ENCODE assay signal across 26 cellular contexts in genomic region chr3:38763569-38763968, GRCh38. TPM values are rescaled to one million over a fixed set of nuclear protein-coding genes. Genes with fewer than 3 reads are reported as not detected.
DNase-seq lines count a peak whose midpoint lies in the region; ATAC-seq, FAIRE-seq and TF ChIP-seq lines count a peak whose summit lies in the region.
"Had no signal": no experiment of that assay in that cellular context is flagged by ENCODE, and none has a peak within 500 bp of the region (broad histone marks: within the 10 kb centered on the region; RNA-seq: fewer than 3 reads in every experiment).

No MANE protein-coding gene starts in this region.

- ATAC-seq in HepG2 (no peak), right lobe of liver (no peak), K562 (0 out of 3 replicates have a peak, but pooled peaks have one; percentile 35), HG02884 (IDR thresholded peaks at IDR 0.05; ENCODE audit: unreplicated experiment) (no peak)
- ATAC-seq: A549, GM23338 had no signal

- no peaks in the 10 kb centered on the region for H3K9me1 ChIP-seq in K562 (ENCODE audit: control insufficient read depth, insufficient read depth, low read length)

- TF ChIP-seq POLR2A in HepG2 (IDR thresholded peaks at IDR 0.05; ENCODE audit: insufficient read depth in 1 of 2, low read depth in 2 of 2, low read length in 2 of 2) (no peak), right lobe of liver (IDR thresholded peaks at IDR 0.05) (no peak), K562 (conservative IDR thresholded peaks at IDR 0.05) (no peak)

- BruUV-seq in HepG2 (replicated peaks; lab: Mats Ljungman, UMichigan) (no TSS peak), K562 (replicated peaks; lab: Mats Ljungman, UMichigan) (no TSS peak)

- H3K27ac ChIP-seq in HepG2 (ENCODE audit: extremely low read length, insufficient read depth, low read length) (no peak overlapping the region), right lobe of liver (no peak overlapping the region), Karpas-422 (ENCODE audit: low read length) (no peak overlapping the region), K562 (ENCODE audit: extremely low read depth, low read depth, low read length) (no peak overlapping the region)
- H3K27ac ChIP-seq: A549 had no signal

- no peaks in the 10 kb centered on the region for H3K27me3 ChIP-seq in HepG2 (ENCODE audit: control insufficient read depth in 1 of 2, insufficient read depth in 2 of 2, low read length in 2 of 2)
- H3K27me3 ChIP-seq in right lobe of liver = no peaks in the 10 kb centered on the region
- H3K27me3 ChIP-seq in Karpas-422 (ENCODE audit: low read length) = no peaks in the 10 kb centered on the region
- H3K27me3 ChIP-seq in K562 (ENCODE audit: control insufficient read depth in 2 of 2, insufficient read depth in 2 of 2, low read length in 2 of 2) = no peaks in the 10 kb centered on the region

- no peak for DNase-seq in HepG2 (ENCODE audit: low spot score)
- no peak for DNase-seq in right lobe of liver
- peak; percentile 25 for DNase-seq in Karpas-422
- DNase-seq in K562 (ENCODE audit: extremely low read depth in 1 of 4, low spot score in 3 of 4) = no peak
- DNase-seq in NCI-H1048 (lab: John Stamatoyannopoulos, UW) = no peak
- DNase-seq in NCI-H1436 (lab: John Stamatoyannopoulos, UW) = no peak
- DNase-seq: 8988T; ACHN; AML-193; C1 segment of cervical spinal cord; Calu3; CD4-positive, alpha-beta memory T cell; COR-L47; DMS53; DMS79 treated with DMSO at 0.1 percent for 48 hours; GF-D8; HCEC 1CT had no signal

- in situ Hi-C loops in HepG2 (cut with HindIII; ENCODE audit: extremely low pct_ligation_motif_present, low pct_unique_long_range_greater_than_20kb) = no loop called here
- in situ Hi-C loops in K562 (cut with MboI) = no loop called here

- H3K4me3 ChIP-seq in HepG2 (replicated peaks in 1 of 3; ENCODE audit: insufficient read depth in 1 of 3, low read depth in 2 of 3, low read length in 3 of 3) (no peak overlapping the region), right lobe of liver (no peak overlapping the region), Karpas-422 (ENCODE audit: low read length) (no peak overlapping the region), K562 (no peak overlapping the region)
- H3K4me3 ChIP-seq: A549, GM23338 had no signal

- no peaks in the 10 kb centered on the region for H4K20me1 ChIP-seq in HepG2 (ENCODE audit: insufficient read depth, low read length)
- 0 out of 2 replicates have a peak, but pooled peaks cover 3% of the 10 kb centered on the region for H4K20me1 ChIP-seq in Karpas-422 (ENCODE audit: insufficient read depth, low read depth, low read length)
- H4K20me1 ChIP-seq in K562 (replicated peaks; ENCODE audit: control insufficient read depth, insufficient read depth, low read length) = no peaks in the 10 kb centered on the region

- H2AFZ ChIP-seq in HepG2 (ENCODE audit: low read length) (no peak overlapping the region), Karpas-422 (ENCODE audit: low read length) (no peak overlapping the region), K562 (ENCODE audit: low read depth, low read length) (no peak overlapping the region)
- H2AFZ ChIP-seq: GM23338 had no signal

- no peak for TF ChIP-seq RAD21 in HepG2 (CRISPR knock-in tag; IDR thresholded peaks at IDR 0.05)
- TF ChIP-seq RAD21 in K562 (CRISPR knock-in tag; conservative IDR thresholded peaks at IDR 0.05 in 1 of 2, IDR thresholded peaks at IDR 0.05 in 1 of 2) = no peak

- FAIRE-seq in HepG2 (lab: Jason Lieb, UNC) (no peak), K562 (lab: Jason Lieb, UNC) (peak; percentile 15)
- FAIRE-seq: A549, GM12891, GM18507, H54 had no signal

- intact Hi-C loops in HepG2 (cut with micrococcal nuclease; ENCODE audit: unreplicated experiment) (no loop called here), right lobe of liver (cut with DNase I) (no loop called here), K562 (cut with micrococcal nuclease) (no loop called here)

- CTCF ChIA-PET in HepG2 (lab: Yijun Ruan, JAX; ENCODE audit: low intra/inter-chr PET ratio, low total read pairs) = no interaction called here
- CTCF ChIA-PET in K562 (lab: Yijun Ruan, JAX; ENCODE audit: low intra/inter-chr PET ratio) = no interaction called here

- TF ChIP-seq CTCF in HepG2 (CRISPR knock-in tag; IDR thresholded peaks at IDR 0.05) (no peak), right lobe of liver (IDR thresholded peaks at IDR 0.05) (no peak), K562 (IDR thresholded peaks at IDR 0.05 in 2 of 3, conservative IDR thresholded peaks at IDR 0.05 in 1 of 3; ENCODE audit: insufficient read depth in 2 of 3, low read depth in 1 of 3, low read length in 3 of 3) (0 out of 6 replicates have a peak, but pooled peaks of 1 of the 3 experiments have one; percentile 8)

- H3K9ac ChIP-seq in HepG2 (ENCODE audit: insufficient read depth, low read depth, low read length) (no peak overlapping the region), Karpas-422 (ENCODE audit: low read length) (no peak overlapping the region), K562 (ENCODE audit: insufficient read depth in 1 of 2, low read depth in 2 of 2, low read length in 2 of 2) (no peak overlapping the region)

- no peak for TF ChIP-seq EP300 in HepG2 (IDR thresholded peaks at IDR 0.05; ENCODE audit: low read depth in 2 of 2, low read length in 2 of 2)
- no peak for TF ChIP-seq EP300 in HepG2 (CRISPR knock-in tag; IDR thresholded peaks at IDR 0.05; ENCODE audit: borderline replicate concordance)
- TF ChIP-seq EP300 in K562 (IDR thresholded peaks at IDR 0.05; ENCODE audit: low read length) = no peak

- no peak overlapping the region for H3K4me2 ChIP-seq in HepG2 (ENCODE audit: low read depth, low read length)
- no peak overlapping the region for H3K4me2 ChIP-seq in Karpas-422 (ENCODE audit: low read depth, low read length, poor library complexity, severe bottlenecking)
- H3K4me2 ChIP-seq in K562 (ENCODE audit: insufficient read depth, low read length) = no peak overlapping the region
- H3K4me2 ChIP-seq: A549, GM23338 had no signal

- no peaks in the 10 kb centered on the region for H3K4me1 ChIP-seq in HepG2 (ENCODE audit: insufficient read depth, low read length)
- no peaks in the 10 kb centered on the region for H3K4me1 ChIP-seq in right lobe of liver
- no peaks in the 10 kb centered on the region for H3K4me1 ChIP-seq in Karpas-422 (ENCODE audit: low read length)
- no peaks in the 10 kb centered on the region for H3K4me1 ChIP-seq in K562 (replicated peaks in 1 of 2; ENCODE audit: control insufficient read depth in 2 of 2, insufficient read depth in 2 of 2, low read length in 2 of 2)
- H3K4me1 ChIP-seq: A549 had no signal

- POLR2A ChIA-PET in HepG2 (lab: Yijun Ruan, JAX) (no interaction called here), K562 (lab: Yijun Ruan, JAX) (no interaction called here)

- H3K36me3 ChIP-seq in HepG2 (replicated peaks in 1 of 2; ENCODE audit: control insufficient read depth in 1 of 2, insufficient read depth in 2 of 2, low read length in 2 of 2) = no peaks in the 10 kb centered on the region
- no peaks in the 10 kb centered on the region for H3K36me3 ChIP-seq in right lobe of liver
- no peaks in the 10 kb centered on the region for H3K36me3 ChIP-seq in Karpas-422 (ENCODE audit: insufficient read depth, low read length)
- H3K36me3 ChIP-seq in K562 (ENCODE audit: control insufficient read depth, insufficient read depth, low read length) = no peaks in the 10 kb centered on the region

- no peaks in the 10 kb centered on the region for H3K9me2 ChIP-seq in Karpas-422 (replicated peaks; ENCODE audit: insufficient read depth, low read length)

- H3K9me3 ChIP-seq in HepG2 (ENCODE audit: low read length) (no peaks in the 10 kb centered on the region), right lobe of liver (peaks cover 0 to 5% (median 0%) of the 10 kb centered on the region in 4 donors), Karpas-422 (ENCODE audit: low read length) (no peaks in the 10 kb centered on the region), K562 (replicated peaks; ENCODE audit: control insufficient read depth, insufficient read depth, low read depth, low read length) (no peaks in the 10 kb centered on the region)
- H3K9me3 ChIP-seq: A549 had no signal

- no peaks in the 10 kb centered on the region for H3K79me2 ChIP-seq in HepG2 (ENCODE audit: insufficient read depth, low read length)
- H3K79me2 ChIP-seq in Karpas-422 (ENCODE audit: low read length) = no peaks in the 10 kb centered on the region
- no peaks in the 10 kb centered on the region for H3K79me2 ChIP-seq in K562 (ENCODE audit: control insufficient read depth, insufficient read depth, low read length)

- WGBS in HepG2 (ENCODE audit: low lambda C conversion rate) = 0% methylated on average over 2 of the region's 3 CpGs
- WGBS in right lobe of liver (ENCODE audit: insufficient coverage, low coverage, low lambda C conversion rate, missing lambda C conversion rate) = 43% methylated on average over 2 of the region's 3 CpGs
- 0% methylated on average over 3 of the region's 3 CpGs for WGBS in K562 (ENCODE audit: insufficient coverage, low coverage, missing lambda C conversion rate)

RNA-seq across cellular contexts. Expression of gene SCN10A, which starts 52.4 kb away (rescaled TPM):
- total RNA-seq in HepG2 (2016; rRNA removed; fragmentation: Illumina TruSeq; extraction: Trizol) (not detected in 2 replicates), right lobe of liver (not detected), K562 (2014; rRNA removed) (not detected in 2 replicates), K562 (2014; rRNA removed; fragmentation: Illumina TruSeq; extraction: Trizol) (not detected in 2 replicates), K562 (2015; rRNA removed; fragmentation: Illumina TruSeq; extraction: Trizol) (not detected in 2 replicates), K562 (2021) (not detected in 2 replicates)
- not detected in 2 replicates for total RNA-seq in HepG2 (2016; cell fraction: cytosol; rRNA removed; fragmentation: Illumina TruSeq; extraction: Trizol; ENCODE audit: low read depth)
- not detected in 2 replicates for total RNA-seq in HepG2 (2016; cell fraction: insoluble cytoplasmic fraction; rRNA removed; fragmentation: Illumina TruSeq; extraction: Trizol)
- not detected in 2 replicates for total RNA-seq in HepG2 (2016; cell fraction: membrane; rRNA removed; fragmentation: Illumina TruSeq; extraction: Trizol)
- total RNA-seq in HepG2 (2016; cell fraction: nucleus; rRNA removed; fragmentation: Illumina TruSeq; extraction: Trizol) = not detected in 2 replicates
- polyA plus RNA-seq in HepG2 (2011; rRNA removed) (not detected in 2 replicates), K562 (2011; rRNA removed) (not detected in 2 replicates), K562 (2014; fragmentation: Illumina TruSeq; extraction: Trizol) (not detected in 2 replicates), K562 (2014; fragmentation: Nextera tagmentation; extraction: Ambion mirVana) (not detected), K562 (2014; rRNA removed) (not detected in 2 replicates)
- polyA plus RNA-seq in HepG2 (2011; cell fraction: cytosol; rRNA removed) = not detected in 2 replicates
- not detected in 2 replicates for polyA plus RNA-seq in HepG2 (2011; cell fraction: nucleus; rRNA removed)
- polyA plus RNA-seq in HepG2 (2012) = not detected in 2 replicates
- polyA plus RNA-seq in HepG2 (2016; cell fraction: cytosol; fragmentation: Illumina TruSeq; extraction: Trizol; ENCODE audit: low read depth) = not detected in 2 replicates
- not detected in 2 replicates for polyA plus RNA-seq in HepG2 (2016; cell fraction: insoluble cytoplasmic fraction; fragmentation: Illumina TruSeq; extraction: Trizol; ENCODE audit: low read depth)
- polyA plus RNA-seq in HepG2 (2016; cell fraction: membrane; fragmentation: Illumina TruSeq; extraction: Trizol; ENCODE audit: low read depth) = not detected in 2 replicates
- polyA plus RNA-seq in HepG2 (2016; cell fraction: nucleus; fragmentation: Illumina TruSeq; extraction: Trizol; ENCODE audit: insufficient read depth, low read depth) = not detected in 2 replicates
- not detected in 2 replicates for polyA minus RNA-seq in HepG2 (2011; rRNA and poly(A)+ RNA removed; ENCODE audit: low replicate concordance)
- not detected in 2 replicates for polyA minus RNA-seq in HepG2 (2011; cell fraction: cytosol; rRNA and poly(A)+ RNA removed)
- polyA minus RNA-seq in HepG2 (2011; cell fraction: nucleus; rRNA and poly(A)+ RNA removed) = not detected in 2 replicates
- not detected in 2 replicates for total RNA-seq in Karpas-422 (2014; rRNA removed; shearing (Covaris generic); ENCODE audit: low replicate concordance)
- total RNA-seq in K562 (2011; cell fraction: chromatin; rRNA removed; ENCODE audit: low replicate concordance) = not detected in 2 replicates
- not detected in 2 replicates for total RNA-seq in K562 (2011; cell fraction: nucleolus; rRNA removed)
- not detected in 2 replicates for total RNA-seq in K562 (2011; cell fraction: nucleoplasm; rRNA removed)
- polyA plus RNA-seq in K562 (2011; cell fraction: cytosol; rRNA removed) = not detected in 2 replicates
- polyA plus RNA-seq in K562 (2011; cell fraction: nucleus; rRNA removed) = not detected in 2 replicates
- not detected in 2 replicates for polyA plus RNA-seq in K562 (2012)
- not detected in 2 replicates for polyA minus RNA-seq in K562 (2011; rRNA and poly(A)+ RNA removed)
- not detected in 2 replicates for polyA minus RNA-seq in K562 (2011; cell fraction: cytosol; rRNA and poly(A)+ RNA removed)
- polyA minus RNA-seq in K562 (2011; cell fraction: nucleus; rRNA and poly(A)+ RNA removed) = not detected in 2 replicates
- total RNA-seq: Calu3; CD4-positive, alpha-beta memory T cell; Daoy; G401 had no signal
- polyA plus RNA-seq: A549; BJ; CD4-positive, alpha-beta memory T cell; GM23338 had no signal

Comparison
In these comparisons a context has a peak if more than half of its experiments do, and no peak if none do; other contexts are left out.
1. Of the 241 proteins assayed by ChIP-seq in both HepG2 and K562: peak only in HepG2: none; only in K562: none; in both: CEBPB and CEBPG; in neither: 238; mixed calls (peak in some experiments, not most) for 1.